Comparison of ENCODE assay signal across 22 cellular contexts in the genomic region with DNA sequence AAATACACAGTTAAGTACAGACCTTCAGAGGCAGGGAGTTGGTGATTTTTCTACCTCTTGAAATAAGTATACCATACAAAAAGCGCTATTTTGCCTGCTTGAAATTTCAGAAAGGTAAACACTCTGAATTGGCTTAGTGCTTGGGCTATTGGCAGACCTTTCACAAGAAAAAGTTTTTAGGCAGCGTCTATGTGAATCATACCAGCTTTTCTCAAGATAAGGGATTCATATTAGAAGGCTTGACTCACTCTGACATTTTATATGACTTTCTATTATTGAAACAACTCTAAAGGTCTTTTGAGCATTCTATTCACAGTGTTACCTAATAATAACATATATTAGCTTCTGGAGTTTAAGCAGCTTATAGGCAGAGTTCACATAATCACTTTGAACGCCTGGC.
"Had no signal": no experiment of that assay in that cellular context is flagged by ENCODE, and none has a peak within 500 bp of the region (broad histone marks: within the 10 kb centered on the region; RNA-seq: fewer than 3 reads in every experiment).

No MANE protein-coding gene starts in this region.

- H3K27me3 ChIP-seq: adrenal gland, neural progenitor cell, sigmoid colon, thyroid gland had no signal

- FAIRE-seq: colon, frontal cortex, islet of Langerhans had no signal

- H3K4me2 ChIP-seq: neural progenitor cell had no signal

- DNase-seq: activated T-cell treated with anti-CD3 and anti-CD28 coated beads, Interleukin-2, amount 50 U/mL, for 1 hour; adrenal gland; central memory CD4-positive, alpha-beta T cell; effector memory CD4-positive, alpha-beta T cell; glutamatergic neuron; hippocampal formation; lower lobe of right lung; naive thymus-derived CD8-positive, alpha-beta T cell; retina; sigmoid colon; stimulated activated CD4-positive, alpha-beta T cell treated with anti-CD3 and anti-CD28 coated beads, Interleukin-2, amount 100 ng/mL, for 48 hours; stimulated activated naive CD8-positive, alpha-beta T cell treated with anti-CD3 and anti-CD28 coated beads, Interleukin-15, Interleukin-2, amounts not matched to agents 100 U/mL and 50 U/mL, for 24 hours; substantia nigra; T1000; thyroid gland had no signal

- H3K36me3 ChIP-seq: adrenal gland, lower lobe of right lung, neural progenitor cell, sigmoid colon, thyroid gland had no signal

- H2AFZ ChIP-seq: neural progenitor cell had no signal

- H3K4me1 ChIP-seq: adrenal gland, lower lobe of right lung, neural progenitor cell, thyroid gland had no signal

- H3K9me3 ChIP-seq: adrenal gland, lower lobe of right lung, sigmoid colon, thyroid gland had no signal

- H3K9ac ChIP-seq: neural progenitor cell had no signal

- ATAC-seq: activated naive CD4-positive, alpha-beta T cell treated with anti-CD3 and anti-CD28 coated beads, Interleukin-2, amount 50 U/mL, for 72 hours; esophagus mucosa; naive thymus-derived CD8-positive, alpha-beta T cell; stimulated activated naive CD8-positive, alpha-beta T cell treated with anti-CD3 and anti-CD28 coated beads, Interleukin-15, Interleukin-2, amounts not matched to agents 100 U/mL and 50 U/mL, for 24 hours; WTC11 had no signal

- H3K4me3 ChIP-seq: adrenal gland, lower lobe of right lung, neural progenitor cell, sigmoid colon, thyroid gland had no signal

- H3K27ac ChIP-seq: adrenal gland, lower lobe of right lung, neural progenitor cell, sigmoid colon, thyroid gland had no signal
